24 cellular contexts compared by ENCODE assay signal in genomic region chr14:75812592-75812991, GRCh38.
DNase-seq lines count a peak whose midpoint lies in the region; ATAC-seq and TF ChIP-seq lines count a peak whose summit lies in the region.
"Had no signal": no experiment of that assay in that cellular context is flagged by ENCODE, and none has a peak within 500 bp of the region (broad histone marks: within the 10 kb centered on the region; RNA-seq: fewer than 3 reads in every experiment).

No MANE protein-coding gene starts in this region.

- H2BK5ac ChIP-seq in mesenchymal stem cell (ENCODE audit: low read depth, low read length, poor library complexity, severe bottlenecking), result no peak overlapping the region

- peaks cover 22% of the 10 kb centered on the region for H3K4me1 ChIP-seq in body of pancreas
- H3K4me1 ChIP-seq in mesenchymal stem cell (ENCODE audit: control insufficient read depth, insufficient read depth, low read depth, low read length), result peaks cover 2% of the 10 kb centered on the region

- no peaks in the 10 kb centered on the region for H3K9me3 ChIP-seq in body of pancreas
- H3K9me3 ChIP-seq in mesenchymal stem cell (ENCODE audit: control insufficient read depth, low read length), result no peaks in the 10 kb centered on the region
- H3K9me3 ChIP-seq: MG63 had no signal

- no peaks in the 10 kb centered on the region for H3K27me3 ChIP-seq in body of pancreas
- H3K27me3 ChIP-seq in mesenchymal stem cell (ENCODE audit: control insufficient read depth in 1 of 2, insufficient read depth in 1 of 2, low read length in 2 of 2), result no peaks in the 10 kb centered on the region
- H3K27me3 ChIP-seq: MG63 had no signal

- H3K36me3 ChIP-seq in body of pancreas (replicated peaks in 1 of 2; ENCODE audit: insufficient read depth in 1 of 2, low read depth in 2 of 2) (no peaks in the 10 kb centered on the region), mesenchymal stem cell (ENCODE audit: control insufficient read depth in 1 of 2, insufficient read depth in 2 of 2, low read depth in 1 of 2, low read length in 2 of 2) (peaks cover 0 to 16% of the 10 kb centered on the region in 2 experiments)
- H3K36me3 ChIP-seq: MG63 had no signal

- TF ChIP-seq POLR2A in body of pancreas (IDR thresholded peaks at IDR 0.05), result no peak

- H2BK15ac ChIP-seq in mesenchymal stem cell (ENCODE audit: low read depth, poor library complexity, severe bottlenecking), result no peak overlapping the region

- no peak for TF ChIP-seq CTCF in body of pancreas (IDR thresholded peaks at IDR 0.05)

- H3K27ac ChIP-seq in body of pancreas (peak overlapping the region; percentile 50 to 74 (median 56)), mesenchymal stem cell (ENCODE audit: low read length, poor library complexity, severe bottlenecking) (no peak overlapping the region)
- H3K27ac ChIP-seq: PC-9, RWPE1 had no signal

- no peak overlapping the region for H2AFZ ChIP-seq in mesenchymal stem cell (ENCODE audit: low read depth, low read length)
- H2AFZ ChIP-seq: PC-9 had no signal

- intact Hi-C loops in body of pancreas (cut with DNase I), result no loop called here

- peak; percentile 10 for DNase-seq in NCI-H748 (lab: John Stamatoyannopoulos, UW; ENCODE audit: unreplicated experiment)
- no peak for DNase-seq in NCI-H748 treated with DMSO at 0.1 percent for 48 hours (lab: John Stamatoyannopoulos, UW)
- DNase-seq in body of pancreas, result no peak
- DNase-seq in mesenchymal stem cell, result no peak
- DNase-seq in NCI-H2107 (lab: John Stamatoyannopoulos, UW), result no peak
- no peak for DNase-seq in NCI-H2171 (lab: John Stamatoyannopoulos, UW)
- no peak for DNase-seq in NCI-H345 (lab: John Stamatoyannopoulos, UW)
- DNase-seq: 8988T, DMS 273 treated with DMSO at 0.1 percent for 48 hours, GDM1, H7, IMR-90, Karpas-422, MG63, NCI-H1048, NCI-H1436, NCI-H446, NCI-H526 treated with DMSO at 0.1 percent for 48 hours, SIG-M5 had no signal

- WGBS in body of pancreas, 2 donors, result 41 to 49% methylated on average over 4 of the region's 4 CpGs
- 68% methylated on average over 3 of the region's 4 CpGs for WGBS in mesenchymal stem cell

- no peak overlapping the region for H2AK5ac ChIP-seq in mesenchymal stem cell (ENCODE audit: low read length, severe bottlenecking)

- ATAC-seq in body of pancreas (no peak), HG03520 (IDR thresholded peaks at IDR 0.05; ENCODE audit: unreplicated experiment) (no peak)
- ATAC-seq: GM12878, SK-N-SH treated with all-trans-retinoic acid at 6 μM for 48 hours had no signal

- no peak overlapping the region for H3K14ac ChIP-seq in mesenchymal stem cell (ENCODE audit: low read length in 2 of 2)

- no peak overlapping the region for H2BK120ac ChIP-seq in mesenchymal stem cell (ENCODE audit: low read depth, low read length)

- H3K9ac ChIP-seq in mesenchymal stem cell (ENCODE audit: low read length), result peak overlapping the region; percentile 18

- no peak overlapping the region for H4K8ac ChIP-seq in mesenchymal stem cell (ENCODE audit: low read length)

- H3K79me1 ChIP-seq in mesenchymal stem cell (replicated peaks; ENCODE audit: low read length, poor library complexity, severe bottlenecking), result peaks cover 3% of the 10 kb centered on the region

- H3K23ac ChIP-seq in mesenchymal stem cell (ENCODE audit: low read length in 2 of 2), result no peak overlapping the region

- no peak overlapping the region for H3K18ac ChIP-seq in mesenchymal stem cell (ENCODE audit: low read depth in 1 of 2, low read length in 2 of 2)

- H4K91ac ChIP-seq in mesenchymal stem cell (ENCODE audit: low read length), result no peak overlapping the region

- no peak overlapping the region for H2BK12ac ChIP-seq in mesenchymal stem cell (ENCODE audit: low read length in 2 of 2)

- H3K4ac ChIP-seq in mesenchymal stem cell (ENCODE audit: low read depth in 1 of 2, low read length in 2 of 2), result no peak overlapping the region

- H3K4me3 ChIP-seq in body of pancreas (no peak overlapping the region), mesenchymal stem cell (ENCODE audit: insufficient read depth in 1 of 2, low read depth in 1 of 2, low read length in 2 of 2) (no peak overlapping the region)
- H3K4me3 ChIP-seq: GM12878, MG63, PC-9 had no signal

- H3K4me2 ChIP-seq in mesenchymal stem cell (ENCODE audit: low read length, poor library complexity, severe bottlenecking), result no peak overlapping the region
- H3K4me2 ChIP-seq: PC-9 had no signal
